In genomic region chr14:49897414-49897813, GRCh38 we compare ENCODE assay signal across 8 cellular contexts. TPM values are rescaled to one million over a fixed set of nuclear protein-coding genes. Genes with fewer than 3 reads are reported as not detected.
A peak's percentile ranks its signal among the peaks of the same experiment; 100 is the strongest.
DNase-seq lines count a peak whose midpoint lies in the region; ATAC-seq, FAIRE-seq and TF ChIP-seq lines count a peak whose summit lies in the region.

No MANE protein-coding gene starts in this region.

- no peaks in the 10 kb centered on the region for H3K27me3 Mint-ChIP-seq in activated T-cell treated with anti-CD3 and anti-CD28 coated beads, Interleukin-2, amount 50 U/mL, for 4 hours (ENCODE audit: low read depth)
- no peaks in the 10 kb centered on the region for H3K27me3 Mint-ChIP-seq in activated CD8-positive, alpha-beta T cell treated with anti-CD3 and anti-CD28 coated beads, Interleukin-2, amount 10 ng/mL, durations not matched to agents 7 days and 5 days (ENCODE audit: low read depth)
- H3K27me3 Mint-ChIP-seq in immature natural killer cell (ENCODE audit: low read depth in 3 of 3), result peaks cover 12 to 26% (median 19%) of the 10 kb centered on the region in 3 donors

- H3K4me3 ChIP-seq in thoracic aorta, result peak overlapping the region; percentile 86

- CTCF ChIA-PET in activated CD8-positive, alpha-beta T cell treated with anti-CD3 and anti-CD28 coated beads, Interleukin-2, amount 10 ng/mL, durations not matched to agents 7 days and 5 days (lab: Charles Lee), result interaction anchor here (0.5 to 1.0 kb wide), 5 partner anchors 25 to 106 kb away, joined by 3 to 7 read pairs (median 3); no protein-coding TSS in a partner anchor

- peak overlapping the region; percentile 98 for H3K4me3 Mint-ChIP-seq in activated T-cell treated with anti-CD3 and anti-CD28 coated beads, Interleukin-2, amount 50 U/mL, for 4 hours
- peak overlapping the region; percentile 90 for H3K4me3 Mint-ChIP-seq in activated CD8-positive, alpha-beta T cell treated with anti-CD3 and anti-CD28 coated beads, Interleukin-2, amount 10 ng/mL, durations not matched to agents 7 days and 5 days
- peak overlapping the region; percentile 93 to 100 (median 95) for H3K4me3 Mint-ChIP-seq in immature natural killer cell

- H3K27ac Mint-ChIP-seq in activated CD8-positive, alpha-beta T cell treated with anti-CD3 and anti-CD28 coated beads, Interleukin-2, amount 10 ng/mL, durations not matched to agents 7 days and 5 days, result peak overlapping the region; percentile 83
- peak overlapping the region; percentile 85 to 100 (median 94) for H3K27ac Mint-ChIP-seq in immature natural killer cell

- H3K4me1 Mint-ChIP-seq in activated T-cell treated with anti-CD3 and anti-CD28 coated beads, Interleukin-2, amount 50 U/mL, for 4 hours (ENCODE audit: low read depth), result peaks cover 34% of the 10 kb centered on the region
- peaks cover 24% of the 10 kb centered on the region for H3K4me1 Mint-ChIP-seq in activated CD8-positive, alpha-beta T cell treated with anti-CD3 and anti-CD28 coated beads, Interleukin-2, amount 10 ng/mL, durations not matched to agents 7 days and 5 days (ENCODE audit: low read depth)
- peaks cover 55 to 70% of the 10 kb centered on the region in 2 donors for H3K4me1 Mint-ChIP-seq in immature natural killer cell

- no peak for DNase-seq in activated T-cell treated with anti-CD3 and anti-CD28 coated beads, Interleukin-2, amount 50 U/mL, for 4 hours
- no peak for DNase-seq in activated T-cell treated with anti-CD3 and anti-CD28 coated beads, Interleukin-2, amount 50 U/mL, for 1 hour
- no peak for DNase-seq in activated CD8-positive, alpha-beta T cell treated with anti-CD3 and anti-CD28 coated beads, Interleukin-2, amount 10 ng/mL, durations not matched to agents 7 days and 5 days
- no peak for DNase-seq in immature natural killer cell
- no peak for DNase-seq in thoracic aorta (ENCODE audit: low spot score)
- no peak for DNase-seq in D721Med (ENCODE audit: insufficient read length, low spot score)
- DNase-seq in RPMI8226, result no peak
- DNase-seq in SK-N-DZ (ENCODE audit: low spot score), result no peak

- H3K9me3 ChIP-seq in thoracic aorta, result no peaks in the 10 kb centered on the region

- no peaks in the 10 kb centered on the region for H3K36me3 ChIP-seq in thoracic aorta

- TF ChIP-seq CTCF in thoracic aorta (IDR thresholded peaks at IDR 0.05) (no peak), D721Med (IDR thresholded peaks at IDR 0.05; ENCODE audit: insufficient read depth, missing control alignments) (no peak)

- no peak for FAIRE-seq in D721Med (lab: Jason Lieb, UNC)

- no peaks in the 10 kb centered on the region for H3K27me3 ChIP-seq in thoracic aorta (replicated peaks; ENCODE audit: insufficient read depth)

- no peak for ATAC-seq in activated T-cell treated with anti-CD3 and anti-CD28 coated beads, Interleukin-2, amount 50 U/mL, for 4 hours
- no peak for ATAC-seq in activated CD8-positive, alpha-beta T cell treated with anti-CD3 and anti-CD28 coated beads, Interleukin-2, amount 10 ng/mL, durations not matched to agents 7 days and 5 days
- no peak for ATAC-seq in thoracic aorta (ENCODE audit: insufficient number of reproducible peaks, low FRiP score, low read depth)

- no peak overlapping the region for H3K27ac ChIP-seq in thoracic aorta

- peaks cover 44% of the 10 kb centered on the region for H3K36me3 Mint-ChIP-seq in activated T-cell treated with anti-CD3 and anti-CD28 coated beads, Interleukin-2, amount 50 U/mL, for 4 hours (ENCODE audit: insufficient read depth)
- peaks cover 59% of the 10 kb centered on the region for H3K36me3 Mint-ChIP-seq in activated CD8-positive, alpha-beta T cell treated with anti-CD3 and anti-CD28 coated beads, Interleukin-2, amount 10 ng/mL, durations not matched to agents 7 days and 5 days (ENCODE audit: low read depth)
- peaks cover 29 to 39% (median 32%) of the 10 kb centered on the region in 3 donors for H3K36me3 Mint-ChIP-seq in immature natural killer cell

- no peaks in the 10 kb centered on the region for H3K9me3 Mint-ChIP-seq in activated T-cell treated with anti-CD3 and anti-CD28 coated beads, Interleukin-2, amount 50 U/mL, for 4 hours
- H3K9me3 Mint-ChIP-seq in activated CD8-positive, alpha-beta T cell treated with anti-CD3 and anti-CD28 coated beads, Interleukin-2, amount 10 ng/mL, durations not matched to agents 7 days and 5 days (ENCODE audit: insufficient read depth), result no peaks in the 10 kb centered on the region
- H3K9me3 Mint-ChIP-seq in immature natural killer cell, result no peaks in the 10 kb centered on the region

- H3K4me1 ChIP-seq in thoracic aorta (ENCODE audit: control insufficient read depth in 1 of 2, low read depth in 2 of 2), result peaks cover 32 to 51% of the 10 kb centered on the region in 2 donors

- POLR2A ChIA-PET in activated CD8-positive, alpha-beta T cell treated with anti-CD3 and anti-CD28 coated beads, Interleukin-2, amount 10 ng/mL, durations not matched to agents 7 days and 5 days (lab: Charles Lee), result interaction anchor here (1.0 to 1.6 kb wide), 8 partner anchors 29 to 219 kb away, joined by 3 to 13 read pairs (median 8); partner anchors contain the start of gene VCPKMT

RNA-seq across cellular contexts. Expression of gene ARF6, which starts 4.5 kb away (rescaled TPM):
- 100 to 1,000 TPM; 134 to 148 (median 143) TPM for total RNA-seq in activated T-cell treated with anti-CD3 and anti-CD28 coated beads, Interleukin-2, amount 50 U/mL, for 4 hours
- 100 to 1,000 TPM; 183 to 193 TPM for total RNA-seq in activated CD8-positive, alpha-beta T cell treated with anti-CD3 and anti-CD28 coated beads, Interleukin-2, amount 10 ng/mL, durations not matched to agents 7 days and 5 days
- polyA plus RNA-seq in immature natural killer cell, result 100 to 1,000 TPM; 163 to 242 (median 169) TPM
- 10 to 100 TPM; 33.7 to 67.2 TPM for total RNA-seq in thoracic aorta
- polyA plus RNA-seq in SK-N-DZ (2014; cell fraction: cytosol; rRNA removed), result 14.9 and 15.8 TPM in 2 replicates
- 8.2 and 10.6 TPM in 2 replicates for polyA plus RNA-seq in SK-N-DZ (2014; cell fraction: nucleus; rRNA removed)

RNA-seq across cellular contexts. Expression of gene NEMF, which starts 44.8 kb away (rescaled TPM):
- 10 to 100 TPM; 53.0 to 54.0 (median 53.2) TPM for total RNA-seq in activated T-cell treated with anti-CD3 and anti-CD28 coated beads, Interleukin-2, amount 50 U/mL, for 4 hours
- total RNA-seq in activated CD8-positive, alpha-beta T cell treated with anti-CD3 and anti-CD28 coated beads, Interleukin-2, amount 10 ng/mL, durations not matched to agents 7 days and 5 days, result 10 to 100 TPM; 75.6 to 78.9 TPM
- polyA plus RNA-seq in immature natural killer cell, result 10 to 100 TPM; 28.7 to 54.4 (median 33.4) TPM
- total RNA-seq in thoracic aorta, result 100 to 1,000 TPM in 1 of 2 donors, 10 to 100 TPM in 1; 49.5 to 126 TPM
- 26.3 and 26.5 TPM in 2 replicates for polyA plus RNA-seq in SK-N-DZ (2014; cell fraction: cytosol; rRNA removed)
- 90.0 and 115 TPM in 2 replicates for polyA plus RNA-seq in SK-N-DZ (2014; cell fraction: nucleus; rRNA removed)
